ENCODE assay signal across 35 cellular contexts in the genomic region with DNA sequence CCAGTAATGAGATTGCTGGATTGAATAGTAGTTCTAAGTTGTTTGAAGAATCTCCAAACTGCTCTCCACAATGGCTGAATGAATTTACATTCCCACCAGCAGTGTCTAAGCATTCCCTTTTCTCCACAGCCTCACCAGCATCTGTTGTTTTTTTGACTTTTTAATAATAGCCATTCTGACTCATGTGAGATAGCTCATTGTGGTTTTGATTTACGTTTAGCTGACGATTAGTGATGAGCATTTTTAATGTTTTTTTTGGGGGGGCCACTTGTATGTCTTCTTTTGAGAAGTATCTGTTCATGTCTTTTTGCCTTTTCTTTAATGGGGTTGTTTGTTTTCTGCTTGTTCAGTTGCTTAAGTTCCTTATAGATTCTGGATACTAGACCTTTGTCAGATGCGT. TPM values are rescaled to one million over a fixed set of nuclear protein-coding genes. Genes with fewer than 3 reads are reported as not detected.
"Had no signal": no experiment of that assay in that cellular context is flagged by ENCODE, and none has a peak within 500 bp of the region (broad histone marks: within the 10 kb centered on the region; RNA-seq: fewer than 3 reads in every experiment).

No MANE protein-coding gene starts in this region.

- H3K4me2 ChIP-seq: neural progenitor cell had no signal

- H3K4me3 ChIP-seq: ascending aorta, colonic mucosa, heart left ventricle, neural progenitor cell, spleen, thoracic aorta, uterus had no signal

- H3K36me3 ChIP-seq: ascending aorta, colonic mucosa, heart left ventricle, neural progenitor cell, spleen, thoracic aorta, uterus had no signal

- ATAC-seq: foreskin keratinocyte, heart left ventricle, natural killer cell, right cardiac atrium had no signal

- H2AFZ ChIP-seq: neural progenitor cell, parathyroid adenoma had no signal

- H3K27me3 Mint-ChIP-seq: activated CD4-positive, alpha-beta memory T cell treated with anti-CD3 and anti-CD28 coated beads, Interleukin-2, amount 10 ng/mL, durations not matched to agents 7 days and 5 days; activated CD4-positive, alpha-beta T cell treated with anti-CD3 and anti-CD28 coated beads, Interleukin-2, amount 10 ng/mL, durations not matched to agents 7 days and 5 days; activated naive CD4-positive, alpha-beta T cell treated with anti-CD3 and anti-CD28 coated beads, Interleukin-2, amount 10 ng/mL, durations not matched to agents 7 days and 5 days; activated naive CD8-positive, alpha-beta T cell treated with anti-CD3 and anti-CD28 coated beads, Interleukin-2, amount 10 ng/mL, durations not matched to agents 7 days and 5 days; activated T-cell treated with anti-CD3 and anti-CD28 coated beads, Interleukin-2, amount 50 U/mL, for 24 hours had no signal

- H3K27ac Mint-ChIP-seq: activated CD4-positive, alpha-beta memory T cell treated with anti-CD3 and anti-CD28 coated beads, Interleukin-2, amount 10 ng/mL, durations not matched to agents 7 days and 5 days; activated CD4-positive, alpha-beta T cell treated with anti-CD3 and anti-CD28 coated beads, Interleukin-2, amount 10 ng/mL, durations not matched to agents 7 days and 5 days; activated naive CD4-positive, alpha-beta T cell treated with anti-CD3 and anti-CD28 coated beads, Interleukin-2, amount 10 ng/mL, durations not matched to agents 7 days and 5 days; activated naive CD8-positive, alpha-beta T cell treated with anti-CD3 and anti-CD28 coated beads, Interleukin-2, amount 10 ng/mL, durations not matched to agents 7 days and 5 days; activated T-cell treated with anti-CD3 and anti-CD28 coated beads, Interleukin-2, amount 50 U/mL, for 24 hours; immature natural killer cell; natural killer cell; neural progenitor cell; T-helper 1 cell treated with Interleukin-12 subunit alpha and Interleukin-12 subunit beta and Interleukin-4 antibody, amounts not matched to agents 30 μg/mL and 1 μg/mL, for 36 hours; type B pancreatic cell had no signal

- H3K79me2 ChIP-seq: parathyroid adenoma had no signal

- H3K9me3 ChIP-seq: ascending aorta, colonic mucosa, thoracic aorta, uterus had no signal

- H3K4me1 ChIP-seq: ascending aorta, colonic mucosa, foreskin keratinocyte, heart left ventricle, parathyroid adenoma, spleen, uterus had no signal

- H3K27me3 ChIP-seq: ascending aorta, colonic mucosa, foreskin keratinocyte, heart left ventricle, neural progenitor cell, spleen, uterus had no signal

- H3K27ac ChIP-seq: ascending aorta, colonic mucosa, foreskin keratinocyte, heart left ventricle, neural progenitor cell, parathyroid adenoma, spleen, thoracic aorta, uterus had no signal

- H3K4me3 Mint-ChIP-seq: activated CD4-positive, alpha-beta memory T cell treated with anti-CD3 and anti-CD28 coated beads, Interleukin-2, amount 10 ng/mL, durations not matched to agents 7 days and 5 days; activated CD4-positive, alpha-beta T cell treated with anti-CD3 and anti-CD28 coated beads, Interleukin-2, amount 10 ng/mL, durations not matched to agents 7 days and 5 days; activated naive CD4-positive, alpha-beta T cell treated with anti-CD3 and anti-CD28 coated beads, Interleukin-2, amount 10 ng/mL, durations not matched to agents 7 days and 5 days; activated naive CD8-positive, alpha-beta T cell treated with anti-CD3 and anti-CD28 coated beads, Interleukin-2, amount 10 ng/mL, durations not matched to agents 7 days and 5 days; activated T-cell treated with anti-CD3 and anti-CD28 coated beads, Interleukin-2, amount 50 U/mL, for 24 hours; immature natural killer cell; natural killer cell; neural progenitor cell; T-helper 1 cell treated with Interleukin-12 subunit alpha and Interleukin-12 subunit beta and Interleukin-4 antibody, amounts not matched to agents 30 μg/mL and 1 μg/mL, for 36 hours; type B pancreatic cell had no signal

- DNase-seq: activated CD4-positive, alpha-beta memory T cell treated with anti-CD3 and anti-CD28 coated beads, Interleukin-2, amount 10 ng/mL, durations not matched to agents 7 days and 5 days; activated CD4-positive, alpha-beta T cell treated with anti-CD3 and anti-CD28 coated beads, Interleukin-2, amount 10 ng/mL, durations not matched to agents 7 days and 5 days; activated CD4-positive, CD25-positive, alpha-beta regulatory T cell treated with anti-CD3 and anti-CD28 coated beads, Interleukin-2, amount 50 U/mL, for 72 hours; activated CD8-positive, alpha-beta memory T cell treated with anti-CD3 and anti-CD28 coated beads, Interleukin-2, amount 50 U/mL, for 48 hours; activated gamma-delta T cell; activated naive CD4-positive, alpha-beta T cell treated with anti-CD3 and anti-CD28 coated beads, Interleukin-2, amount 10 ng/mL, durations not matched to agents 7 days and 5 days; activated naive CD8-positive, alpha-beta T cell treated with anti-CD3 and anti-CD28 coated beads, Interleukin-2, amount 10 ng/mL, durations not matched to agents 7 days and 5 days; activated T-cell treated with anti-CD3 and anti-CD28 coated beads, Interleukin-2, amount 50 U/mL, for 24 hours; cerebellar nuclear complex; colonic mucosa; effector memory CD4-positive, alpha-beta T cell; foreskin keratinocyte; heart left ventricle; hypothalamus; immature natural killer cell; mesenchymal stem cell; natural killer cell; occipital lobe; spleen; stimulated activated naive CD4-positive, alpha-beta T cell treated with Interleukin-2 at 50 U/mL for 16 hours; T-helper 9 cell; uterus had no signal

- H3K36me3 Mint-ChIP-seq: activated naive CD4-positive, alpha-beta T cell treated with anti-CD3 and anti-CD28 coated beads, Interleukin-2, amount 10 ng/mL, durations not matched to agents 7 days and 5 days; activated naive CD8-positive, alpha-beta T cell treated with anti-CD3 and anti-CD28 coated beads, Interleukin-2, amount 10 ng/mL, durations not matched to agents 7 days and 5 days; immature natural killer cell; natural killer cell; neural progenitor cell; type B pancreatic cell had no signal

- H3K4me1 Mint-ChIP-seq: activated CD4-positive, alpha-beta memory T cell treated with anti-CD3 and anti-CD28 coated beads, Interleukin-2, amount 10 ng/mL, durations not matched to agents 7 days and 5 days; activated CD4-positive, alpha-beta T cell treated with anti-CD3 and anti-CD28 coated beads, Interleukin-2, amount 10 ng/mL, durations not matched to agents 7 days and 5 days; activated naive CD4-positive, alpha-beta T cell treated with anti-CD3 and anti-CD28 coated beads, Interleukin-2, amount 10 ng/mL, durations not matched to agents 7 days and 5 days; activated naive CD8-positive, alpha-beta T cell treated with anti-CD3 and anti-CD28 coated beads, Interleukin-2, amount 10 ng/mL, durations not matched to agents 7 days and 5 days; immature natural killer cell; natural killer cell had no signal

RNA-seq across cellular contexts. Expression of gene SLC15A5, which starts 8.1 kb away (rescaled TPM):
- total RNA-seq: activated CD4-positive, alpha-beta memory T cell treated with anti-CD3 and anti-CD28 coated beads, Interleukin-2, amount 10 ng/mL, durations not matched to agents 7 days and 5 days; activated CD4-positive, alpha-beta T cell treated with anti-CD3 and anti-CD28 coated beads, Interleukin-2, amount 10 ng/mL, durations not matched to agents 7 days and 5 days; activated naive CD8-positive, alpha-beta T cell treated with anti-CD3 and anti-CD28 coated beads, Interleukin-2, amount 10 ng/mL, durations not matched to agents 7 days and 5 days; ascending aorta; bronchial epithelial cell; colonic mucosa; dermis microvascular lymphatic vessel endothelial cell; epithelial cell of proximal tubule; foreskin keratinocyte; heart left ventricle; kidney epithelial cell; lower leg skin; natural killer cell; occipital lobe; pulmonary artery endothelial cell; right cardiac atrium; spleen; thoracic aorta; uterus had no signal
- polyA plus RNA-seq: foreskin keratinocyte, heart left ventricle, immature natural killer cell, right cardiac atrium, spleen had no signal
